In genomic region chr1:54212872-54213271, GRCh38 we compare ENCODE assay signal across 1 cellular context.
TF ChIP-seq lines count a peak whose summit lies in the region.

No MANE protein-coding gene starts in this region.

TF ChIP-seq in K562, 482 proteins besides CTCF, POLR2A, EP300 and RAD21 (continued from another document and continues in another):
- no peak for TF ChIP-seq NFRKB (IDR thresholded peaks at IDR 0.05; ENCODE audit: low read depth)
- TF ChIP-seq SRSF3 (IDR thresholded peaks at IDR 0.05; ENCODE audit: insufficient read depth, low read length), result no peak
- no peak for TF ChIP-seq BHLHE40 (IDR thresholded peaks at IDR 0.05; ENCODE audit: low read length)
- no peak for TF ChIP-seq ZNF41 (CRISPR knock-in tag; conservative IDR thresholded peaks at IDR 0.05)
- no peak for TF ChIP-seq E2F8 (IDR thresholded peaks at IDR 0.05; ENCODE audit: low read depth, partially characterized antibody)
- TF ChIP-seq JUN (IDR thresholded peaks at IDR 0.05; ENCODE audit: borderline replicate concordance, low read depth, low read length), result no peak
- no peak for TF ChIP-seq JUN (CRISPR knock-in tag; IDR thresholded peaks at IDR 0.05; ENCODE audit: borderline replicate concordance)
- no peak for TF ChIP-seq ARNT (IDR thresholded peaks at IDR 0.05)
- no peak for TF ChIP-seq SNRNP70 (optimal IDR thresholded peaks at IDR 0.05; ENCODE audit: low read depth, low read length)
- TF ChIP-seq ADNP (tag; IDR thresholded peaks at IDR 0.05), result no peak
- TF ChIP-seq TAF9B (IDR thresholded peaks at IDR 0.05; ENCODE audit: partially characterized antibody), result no peak
- no peak for TF ChIP-seq SIX5 (IDR thresholded peaks at IDR 0.05; ENCODE audit: borderline replicate concordance in 1 of 2, insufficient read depth in 1 of 2, low read depth in 1 of 2, low read length in 2 of 2)
- TF ChIP-seq ZNF507 (tag; conservative IDR thresholded peaks at IDR 0.05), result no peak
- TF ChIP-seq GABPB1 (CRISPR knock-in tag; IDR thresholded peaks at IDR 0.05), result no peak
- TF ChIP-seq ZNF77 (CRISPR knock-in tag; IDR thresholded peaks at IDR 0.05), result no peak
- TF ChIP-seq YY1 (IDR thresholded peaks at IDR 0.05; ENCODE audit: borderline replicate concordance in 1 of 3, control insufficient read depth in 1 of 3, extremely low read depth in 1 of 3, insufficient read depth in 3 of 3, insufficient read length in 1 of 3, insufficient replicate concordance in 2 of 3, low read depth in 1 of 3, low read length in 2 of 3), result peak in 1 of 3 experiments; percentile 12
- no peak for TF ChIP-seq BMI1 (IDR thresholded peaks at IDR 0.05; ENCODE audit: low read length)
- no peak for TF ChIP-seq TCF7L2 (IDR thresholded peaks at IDR 0.05; ENCODE audit: low read depth, low read length)
- TF ChIP-seq POLR3A (IDR thresholded peaks at IDR 0.05; ENCODE audit: borderline replicate concordance, extremely low read depth, insufficient read depth, insufficient read length), result no peak
- TF ChIP-seq E2F1 (CRISPR knock-in tag; IDR thresholded peaks at IDR 0.05), result no peak
- no peak for TF ChIP-seq MCM2 (IDR thresholded peaks at IDR 0.05; ENCODE audit: low read depth)
- no peak for TF ChIP-seq CBX1 (IDR thresholded peaks at IDR 0.05; ENCODE audit: low read depth)
- no peak for TF ChIP-seq NR1H2 (CRISPR knock-in tag; IDR thresholded peaks at IDR 0.05)
- no peak for TF ChIP-seq EWSR1 (IDR thresholded peaks at IDR 0.05; ENCODE audit: borderline replicate concordance, low read depth, partially characterized antibody)
- TF ChIP-seq HOXB6 (CRISPR knock-in tag; IDR thresholded peaks at IDR 0.05; ENCODE audit: borderline replicate concordance), result no peak
- no peak for TF ChIP-seq ERF (CRISPR knock-in tag; IDR thresholded peaks at IDR 0.05)
- TF ChIP-seq ZNF184 (CRISPR knock-in tag; IDR thresholded peaks at IDR 0.05), result no peak
- TF ChIP-seq HCFC1 (IDR thresholded peaks at IDR 0.05; ENCODE audit: low read depth, low read length), result no peak
- no peak for TF ChIP-seq XRCC5 (IDR thresholded peaks at IDR 0.05; ENCODE audit: low read depth, low read length)
- TF ChIP-seq ZNF197 (CRISPR knock-in tag; IDR thresholded peaks at IDR 0.05; ENCODE audit: low read depth), result no peak
- TF ChIP-seq ZNF589 (CRISPR knock-in tag; IDR thresholded peaks at IDR 0.05; ENCODE audit: low read depth), result no peak
- no peak; a peak in 1 of 4 replicates for TF ChIP-seq TRIM24 (IDR thresholded peaks at IDR 0.05)
- TF ChIP-seq FOXJ2 (tag; IDR thresholded peaks at IDR 0.05), result no peak
- no peak for TF ChIP-seq ZFP1 (CRISPR knock-in tag; IDR thresholded peaks at IDR 0.05)
- no peak for TF ChIP-seq ZNF3 (CRISPR knock-in tag; IDR thresholded peaks at IDR 0.05)
- TF ChIP-seq MAFK (IDR thresholded peaks at IDR 0.05; ENCODE audit: low read length), result peak; percentile 47; the same call in 1 of the 2 replicates
- no peak for TF ChIP-seq FIP1L1 (IDR thresholded peaks at IDR 0.05; ENCODE audit: low read depth, low read length, poor library complexity, severe bottlenecking)
- no peak for TF ChIP-seq NR0B1 (IDR thresholded peaks at IDR 0.05; ENCODE audit: partially characterized antibody)
- no peak for TF ChIP-seq GTF2E2 (tag; IDR thresholded peaks at IDR 0.05)
- TF ChIP-seq RBFOX2 (IDR thresholded peaks at IDR 0.05; ENCODE audit: low read depth, low read length), result no peak
- 0 out of 2 replicates have a peak, but pooled peaks have one; percentile 22 for TF ChIP-seq CREB1 (IDR thresholded peaks at IDR 0.05)
- TF ChIP-seq CREB1 (CRISPR knock-in tag; IDR thresholded peaks at IDR 0.05), result no peak
- 0 out of 2 replicates have a peak, but pooled peaks have one; percentile 19 for TF ChIP-seq ATF7 (IDR thresholded peaks at IDR 0.05)
- TF ChIP-seq HLTF (IDR thresholded peaks at IDR 0.05), result no peak
- TF ChIP-seq HMGXB4 (CRISPR knock-in tag; IDR thresholded peaks at IDR 0.05), result no peak
- no peak for TF ChIP-seq ARID3B (CRISPR knock-in tag; IDR thresholded peaks at IDR 0.05; ENCODE audit: borderline replicate concordance)
- no peak for TF ChIP-seq ZSCAN29 (IDR thresholded peaks at IDR 0.05)
- TF ChIP-seq ATF1 (CRISPR knock-in tag; IDR thresholded peaks at IDR 0.05), result no peak
- 0 out of 2 replicates have a peak, but pooled peaks have one; percentile 3 for TF ChIP-seq ATF1 (tag; IDR thresholded peaks at IDR 0.05)
- no peak for TF ChIP-seq TGIF2 (CRISPR knock-in tag; IDR thresholded peaks at IDR 0.05)
- TF ChIP-seq PREB (CRISPR knock-in tag; IDR thresholded peaks at IDR 0.05), result no peak
- TF ChIP-seq USF1 (CRISPR knock-in tag; IDR thresholded peaks at IDR 0.05), result no peak
- TF ChIP-seq ZNF717 (CRISPR knock-in tag; IDR thresholded peaks at IDR 0.05), result no peak
- TF ChIP-seq HSF4 (CRISPR knock-in tag; IDR thresholded peaks at IDR 0.05; ENCODE audit: borderline replicate concordance), result no peak
- no peak for TF ChIP-seq ZNF780A (CRISPR knock-in tag; IDR thresholded peaks at IDR 0.05)
- TF ChIP-seq NCOR1 (IDR thresholded peaks at IDR 0.05), result peak; percentile 66; the same call in 1 of the 2 replicates
- TF ChIP-seq CHCHD3 (CRISPR knock-in tag; IDR thresholded peaks at IDR 0.05), result no peak
- no peak for TF ChIP-seq DACH1 (IDR thresholded peaks at IDR 0.05; ENCODE audit: partially characterized antibody)
- peak; percentile 76 for TF ChIP-seq TEAD4 (IDR thresholded peaks at IDR 0.05; ENCODE audit: low read length)
- no peak for TF ChIP-seq TEAD4 (CRISPR knock-in tag; IDR thresholded peaks at IDR 0.05; ENCODE audit: borderline replicate concordance)
- TF ChIP-seq POLR2G (IDR thresholded peaks at IDR 0.05; ENCODE audit: low read depth, low read length), result no peak
- TF ChIP-seq MCM5 (IDR thresholded peaks at IDR 0.05; ENCODE audit: low read depth), result no peak
- no peak for TF ChIP-seq ILF3 (IDR thresholded peaks at IDR 0.05; ENCODE audit: borderline replicate concordance)
- TF ChIP-seq SMAD2 (IDR thresholded peaks at IDR 0.05; ENCODE audit: low read depth, low read length), result no peak
- TF ChIP-seq MAZ (CRISPR knock-in tag; conservative IDR thresholded peaks at IDR 0.05 in 1 of 2, IDR thresholded peaks at IDR 0.05 in 1 of 2), result no peak
- no peak for TF ChIP-seq PURB (CRISPR knock-in tag; IDR thresholded peaks at IDR 0.05; ENCODE audit: low read depth)
- TF ChIP-seq MCM3 (IDR thresholded peaks at IDR 0.05), result no peak
- TF ChIP-seq ZNF512 (tag; IDR thresholded peaks at IDR 0.05), result no peak
- TF ChIP-seq HBP1 (CRISPR knock-in tag; IDR thresholded peaks at IDR 0.05), result no peak
